In genomic region chr1:58197811-58198210, GRCh38 we compare ENCODE assay signal across 1 cellular context.
"Had no signal": no experiment of that assay in that cellular context is flagged by ENCODE, and none has a peak within 500 bp of the region (broad histone marks: within the 10 kb centered on the region; RNA-seq: fewer than 3 reads in every experiment).

No MANE protein-coding gene starts in this region.

- H3K4me3 ChIP-seq: MG63 had no signal

- H3K36me3 ChIP-seq: MG63 had no signal

- H3K9me3 ChIP-seq: MG63 had no signal

- H3K27me3 ChIP-seq: MG63 had no signal
